8 cellular contexts compared by ENCODE assay signal in genomic region chr16:74698220-74698619, GRCh38. TPM values are rescaled to one million over a fixed set of nuclear protein-coding genes. Genes with fewer than 3 reads are reported as not detected.
DNase-seq lines count a peak whose midpoint lies in the region; ATAC-seq and TF ChIP-seq lines count a peak whose summit lies in the region.
"Had no signal": no experiment of that assay in that cellular context is flagged by ENCODE, and none has a peak within 500 bp of the region (broad histone marks: within the 10 kb centered on the region; RNA-seq: fewer than 3 reads in every experiment).

No MANE protein-coding gene starts in this region.

- no peak overlapping the region for H3K4me3 ChIP-seq in Karpas-422 (ENCODE audit: low read length)
- H3K4me3 ChIP-seq in adipocyte (ENCODE audit: low read length) = peak overlapping the region; percentile 37
- H3K4me3 ChIP-seq in neutrophil (ENCODE audit: low read depth in 1 of 2, low read length in 1 of 2) = peak overlapping the region; percentile 74 to 87
- H3K4me3 ChIP-seq in gastrocnemius medialis = no peak overlapping the region

- H3K9ac ChIP-seq in Karpas-422 (ENCODE audit: low read length) (no peak overlapping the region), adipocyte (ENCODE audit: low read length) (no peak overlapping the region), H9 (ENCODE audit: extremely low read depth, insufficient read length, low read length) (no peak overlapping the region)

- no peaks in the 10 kb centered on the region for H3K79me1 ChIP-seq in H9 (ENCODE audit: insufficient read depth, low read depth, low read length, poor library complexity, severe bottlenecking)

- no peak overlapping the region for H2BK20ac ChIP-seq in H9 (ENCODE audit: low read depth, low read length, poor library complexity, severe bottlenecking)

- no peak for TF ChIP-seq POLR2A in gastrocnemius medialis (IDR thresholded peaks at IDR 0.05)

- H2BK120ac ChIP-seq in H9 (ENCODE audit: low read depth, low read length, poor library complexity, severe bottlenecking) = no peak overlapping the region

- no peak overlapping the region for H4K8ac ChIP-seq in H9 (replicated peaks; ENCODE audit: insufficient read length, low read depth, low read length)

- H3K36me3 ChIP-seq in Karpas-422 (ENCODE audit: insufficient read depth, low read length) (no peaks in the 10 kb centered on the region), adipocyte (ENCODE audit: control insufficient read depth, insufficient read depth, low read length, severe bottlenecking) (peaks cover 4% of the 10 kb centered on the region), neutrophil (peaks cover 28% of the 10 kb centered on the region), gastrocnemius medialis (peaks cover 0 to 3% of the 10 kb centered on the region in 2 donors)

- no peak for ATAC-seq in gastrocnemius medialis

- H2AK5ac ChIP-seq in H9 (ENCODE audit: insufficient read length, low read length) = no peak overlapping the region

- no peak overlapping the region for H4K5ac ChIP-seq in H9 (ENCODE audit: insufficient read length, low read depth, low read length)

- H3K18ac ChIP-seq in H9 (ENCODE audit: insufficient read length, low read depth, low read length) = no peak overlapping the region

- H3K56ac ChIP-seq in H9 (ENCODE audit: insufficient read length, low read depth, low read length) = no peak overlapping the region

- H3K9me2 ChIP-seq in Karpas-422 (replicated peaks; ENCODE audit: insufficient read depth, low read length) = no peaks in the 10 kb centered on the region

- H2BK5ac ChIP-seq in H9 (ENCODE audit: insufficient read length, low read length) = no peak overlapping the region

- H3K23me2 ChIP-seq in H9 (ENCODE audit: insufficient read length, low read depth, low read length, poor library complexity, severe bottlenecking) = no peaks in the 10 kb centered on the region

- no peak for TF ChIP-seq CTCF in GM10248 (IDR thresholded peaks at IDR 0.05; ENCODE audit: control extremely low read depth, extremely low read depth, low read depth, missing control alignments)
- no peak for TF ChIP-seq CTCF in neutrophil (IDR thresholded peaks at IDR 0.05)
- no peak for TF ChIP-seq CTCF in gastrocnemius medialis (IDR thresholded peaks at IDR 0.05 in 4 of 5, conservative IDR thresholded peaks at IDR 0.05 in 1 of 5)
- TF ChIP-seq CTCF in H9 (conservative IDR thresholded peaks at IDR 0.05) = no peak

- H4K20me1 ChIP-seq in Karpas-422 (ENCODE audit: insufficient read depth, low read depth, low read length) (no peaks in the 10 kb centered on the region), H9 (ENCODE audit: control insufficient read depth, insufficient read depth, insufficient read length) (no peaks in the 10 kb centered on the region)

- no peak overlapping the region for H4K91ac ChIP-seq in H9 (ENCODE audit: insufficient read length, low read depth, low read length)

- H3K79me2 ChIP-seq in Karpas-422 (ENCODE audit: low read length) = no peaks in the 10 kb centered on the region
- H3K79me2 ChIP-seq in H9 (ENCODE audit: insufficient read depth, low read length) = no peaks in the 10 kb centered on the region

- H2BK12ac ChIP-seq in H9 (ENCODE audit: insufficient read length, low read depth, low read length) = no peak overlapping the region

- H3K4me3 Mint-ChIP-seq in H9 = no peak overlapping the region

- no peak overlapping the region for H3T11ph ChIP-seq in H9 (ENCODE audit: low read length)

- H3K27ac Mint-ChIP-seq in H9 = no peak overlapping the region

- H3K27me3 Mint-ChIP-seq in H9 (ENCODE audit: low read depth) = peaks cover 13% of the 10 kb centered on the region

- H3K4me2 ChIP-seq in Karpas-422 (ENCODE audit: low read depth, low read length, poor library complexity, severe bottlenecking) = peak overlapping the region; percentile 25
- H3K4me2 ChIP-seq in H9 (ENCODE audit: insufficient read depth, insufficient read length, low read length) = no peak overlapping the region

- H3K27me3 ChIP-seq in Karpas-422 (ENCODE audit: low read length) = peaks cover 2% of the 10 kb centered on the region; the same call in 1 of the 2 replicates
- H3K27me3 ChIP-seq in adipocyte (replicated peaks; ENCODE audit: control insufficient read depth, insufficient read depth, low read length) = no peaks in the 10 kb centered on the region
- no peaks in the 10 kb centered on the region for H3K27me3 ChIP-seq in neutrophil
- H3K27me3 ChIP-seq in gastrocnemius medialis = peaks cover 0 to 12% (median 8%) of the 10 kb centered on the region in 3 donors
- H3K27me3 ChIP-seq in H9 (ENCODE audit: insufficient read depth, low read length) = no peaks in the 10 kb centered on the region

- H3K4me1 Mint-ChIP-seq in H9 = peaks cover 13% of the 10 kb centered on the region in 2 experiments

- H3K9me3 ChIP-seq in Karpas-422 (ENCODE audit: low read length) (no peaks in the 10 kb centered on the region), adipocyte (ENCODE audit: control insufficient read depth, low read length) (no peaks in the 10 kb centered on the region), neutrophil (no peaks in the 10 kb centered on the region), gastrocnemius medialis (no peaks in the 10 kb centered on the region), H9 (ENCODE audit: control insufficient read depth, low read depth, low read length) (no peaks in the 10 kb centered on the region)

- H3K27ac ChIP-seq in Karpas-422 (ENCODE audit: low read length) = no peak overlapping the region
- peak overlapping the region; percentile 96 for H3K27ac ChIP-seq in neutrophil
- peak overlapping the region in 1 of 4 donors; percentile 6 for H3K27ac ChIP-seq in gastrocnemius medialis
- H3K27ac ChIP-seq in H9 (ENCODE audit: insufficient read length, low read depth, low read length) = no peak overlapping the region

- no peak overlapping the region for H3K23ac ChIP-seq in H9 (ENCODE audit: insufficient read length, low read depth, low read length)

- DNase-seq in GM10248 (ENCODE audit: extremely low spot score) = peak; percentile 43
- DNase-seq in Karpas-422 = no peak
- DNase-seq in adipocyte (ENCODE audit: low read depth) = no peak
- no peak for DNase-seq in posterior cingulate gyrus
- DNase-seq in gastrocnemius medialis = no peak
- no peak for DNase-seq in H9
- DNase-seq: NCI-H1694 had no signal

- H3K36me3 Mint-ChIP-seq in H9 (ENCODE audit: insufficient read depth in 1 of 3, low read depth in 3 of 3) = peaks cover 0 to 1% (median 0%) of the 10 kb centered on the region in 3 experiments; a peak in 1 of 7 replicates

- in situ Hi-C loops in gastrocnemius medialis (cut with MboI; ENCODE audit: low sequenced_read_pairs in 4 of 4) = no loop called here

- no peak overlapping the region for H2BK15ac ChIP-seq in H9 (ENCODE audit: low read depth, low read length)

- no CpG with 5 or more reads among the region's 4 CpGs for WGBS in H9 (ENCODE audit: extremely low coverage, insufficient read length, low lambda C conversion rate)

- intact Hi-C loops in posterior cingulate gyrus (cut with DNase I) (no loop called here), gastrocnemius medialis (cut with DNase I; ENCODE audit: low total_unique reads) (no loop called here)

- CTCF ChIA-PET in GM10248 (lab: Yijun Ruan, JAX) = interaction anchor here (1.0 to 9.0 kb wide), 6 partner anchors 8 to 413 kb away, joined by 3 to 45 read pairs (median 8); no protein-coding TSS in a partner anchor

- no peak overlapping the region for H3K14ac ChIP-seq in H9 (ENCODE audit: insufficient read depth, low read length)

- H3K4ac ChIP-seq in H9 (ENCODE audit: low read depth, low read length) = no peak overlapping the region

- H2AFZ ChIP-seq in Karpas-422 (ENCODE audit: low read length) (no peak overlapping the region), H9 (ENCODE audit: low read length) (no peak overlapping the region)

- POLR2A ChIA-PET in GM10248 (lab: Yijun Ruan, JAX) = interaction anchor here (0.5 to 0.6 kb wide), 2 partner anchors 42 to 204 kb away, joined by 3 to 4 read pairs; no protein-coding TSS in a partner anchor

- H3K9me3 Mint-ChIP-seq in H9 = no peaks in the 10 kb centered on the region

- peaks cover 51% of the 10 kb centered on the region for H3K4me1 ChIP-seq in Karpas-422 (ENCODE audit: low read length)
- peaks cover 14% of the 10 kb centered on the region for H3K4me1 ChIP-seq in adipocyte (ENCODE audit: control insufficient read depth, insufficient read depth, low read length)
- peaks cover 68 to 82% of the 10 kb centered on the region in 2 experiments for H3K4me1 ChIP-seq in neutrophil (ENCODE audit: control insufficient read depth in 1 of 2, insufficient read depth in 1 of 2, low read depth in 1 of 2, low read length in 1 of 2)
- H3K4me1 ChIP-seq in gastrocnemius medialis = peaks cover 6 to 7% of the 10 kb centered on the region in 2 donors
- no peaks in the 10 kb centered on the region for H3K4me1 ChIP-seq in H9 (ENCODE audit: insufficient read depth, low read length)

RNA-seq across cellular contexts. Expression of gene MLKL, which starts 2.4 kb away (rescaled TPM):
- 2.2 and 4.7 TPM in 2 replicates for total RNA-seq in Karpas-422 (2014; rRNA removed; shearing (Covaris generic); ENCODE audit: low replicate concordance)
- total RNA-seq in gastrocnemius medialis = 1 to 10 TPM; 1.2 to 4.6 (median 2.9) TPM
- total RNA-seq in H9 (2021) = 0.37 and 0.42 TPM in 2 replicates

RNA-seq across cellular contexts. Expression of gene RFWD3, which starts 31.5 kb away (rescaled TPM):
- 25.4 and 36.3 TPM in 2 replicates for total RNA-seq in Karpas-422 (2014; rRNA removed; shearing (Covaris generic); ENCODE audit: low replicate concordance)
- total RNA-seq in gastrocnemius medialis = 1 to 10 TPM; 2.5 to 7.1 (median 4.1) TPM
- total RNA-seq in H9 (2021) = 114 and 120 TPM in 2 replicates

Comparison
In these comparisons a context has a peak if more than half of its experiments do, and no peak if none do; other contexts are left out.
1. H3K4me3 ChIP-seq: peak in adipocyte (single experiment) and neutrophil (2 of 2); none in Karpas-422 (single experiment) and gastrocnemius medialis (0 of 4).